Comparison of ENCODE assay signal across 14 cellular contexts in genomic region chr12:63353559-63353958, GRCh38.
DNase-seq lines count a peak whose midpoint lies in the region; ATAC-seq, FAIRE-seq and TF ChIP-seq lines count a peak whose summit lies in the region.
"Had no signal": no experiment of that assay in that cellular context is flagged by ENCODE, and none has a peak within 500 bp of the region (broad histone marks: within the 10 kb centered on the region; RNA-seq: fewer than 3 reads in every experiment).

No MANE protein-coding gene starts in this region.

- H2AFZ ChIP-seq in endothelial cell of umbilical vein (ENCODE audit: low read depth, low read length) (no peak overlapping the region), smooth muscle cell (ENCODE audit: low read depth) (no peak overlapping the region)

- H3K27me3 ChIP-seq in endothelial cell of umbilical vein (ENCODE audit: control insufficient read depth in 2 of 2, insufficient read depth in 2 of 2, low read length in 2 of 2) (peaks cover 0 to 2% of the 10 kb centered on the region in 2 experiments), smooth muscle cell (ENCODE audit: low read depth) (no peaks in the 10 kb centered on the region)
- H3K27me3 ChIP-seq: transverse colon had no signal

- H3K9ac ChIP-seq in endothelial cell of umbilical vein (replicated peaks; ENCODE audit: extremely low read depth, insufficient read depth, low read length), result no peak overlapping the region
- H3K9ac ChIP-seq in smooth muscle cell (ENCODE audit: low read depth), result no peak overlapping the region

- TF ChIP-seq CTCF in endothelial cell of umbilical vein (IDR thresholded peaks at IDR 0.05; ENCODE audit: extremely low read depth in 1 of 2, insufficient read depth in 1 of 2, low read depth in 1 of 2, low read length in 2 of 2) (peak in 1 of 2 donors; percentile 13), smooth muscle cell (IDR thresholded peaks at IDR 0.05; ENCODE audit: borderline replicate concordance, insufficient read depth, poor library complexity, severe bottlenecking) (peak; percentile 4)

- no peak overlapping the region for H3K27ac ChIP-seq in endothelial cell of umbilical vein (ENCODE audit: insufficient read depth, low read depth, low read length)
- no peak overlapping the region for H3K27ac ChIP-seq in smooth muscle cell (ENCODE audit: low read depth)
- H3K27ac ChIP-seq: coronary artery, transverse colon had no signal

- H3K27ac Mint-ChIP-seq in T-cell, result no peak overlapping the region
- H3K27ac Mint-ChIP-seq: natural killer cell treated with Interleukin-12 subunit alpha and Interleukin-12 subunit beta and Interleukin-15 and Interleukin-18, amount 100 ng/mL, for 72 hours had no signal

- BruUV-seq in endothelial cell of umbilical vein (replicated peaks; lab: Mats Ljungman, UMichigan), result no TSS peak

- no peaks in the 10 kb centered on the region for H3F3A ChIP-seq in smooth muscle cell (ENCODE audit: low read depth)

- no peaks in the 10 kb centered on the region for H3K4me1 Mint-ChIP-seq in T-cell

- no peak for TF ChIP-seq POLR2A in endothelial cell of umbilical vein (IDR thresholded peaks at IDR 0.05; ENCODE audit: low read depth, low read length)

- DNase-seq in NCI-H2081 (lab: John Stamatoyannopoulos, UW) (peak; percentile 2 to 30), NCI-H2081 treated with DMSO at 0.1 percent for 48 hours (lab: John Stamatoyannopoulos, UW) (no peak), NCI-H69 (lab: John Stamatoyannopoulos, UW) (peak; percentile 79), endothelial cell of umbilical vein (ENCODE audit: low read depth, low spot score) (peak; percentile 70), smooth muscle cell (lab: John Stamatoyannopoulos, UW; ENCODE audit: unreplicated experiment) (no peak), cerebellar cortex (ENCODE audit: low spot score) (no peak), H4 (ENCODE audit: low spot score) (no peak), T-cell (no peak)
- DNase-seq: activated naive CD4-positive, alpha-beta T cell treated with anti-CD3 and anti-CD28 coated beads, Interleukin-2, amount 50 U/mL, for 16 hours; transverse colon had no signal

- H3K79me2 ChIP-seq in endothelial cell of umbilical vein (ENCODE audit: control insufficient read depth, insufficient read depth, low read length), result no peaks in the 10 kb centered on the region
- H3K79me2 ChIP-seq in smooth muscle cell (ENCODE audit: low read depth), result no peaks in the 10 kb centered on the region

- 94% methylated on average over 1 of the region's 1 CpG for WGBS in smooth muscle cell (ENCODE audit: low lambda C conversion rate)

- dilution Hi-C loops in endothelial cell of umbilical vein (cut with MboI; ENCODE audit: extremely low pct_ligation_motif_present, low sequenced_read_pairs), result no loop called here

- no peaks in the 10 kb centered on the region for H4K20me1 ChIP-seq in endothelial cell of umbilical vein (replicated peaks; ENCODE audit: control insufficient read depth, extremely low read depth, insufficient read depth, low read length)
- no peaks in the 10 kb centered on the region for H4K20me1 ChIP-seq in smooth muscle cell (ENCODE audit: low read depth)

- no peak overlapping the region for H3K4me3 ChIP-seq in endothelial cell of umbilical vein (replicated peaks in 1 of 3; ENCODE audit: insufficient read depth in 1 of 3, low read depth in 1 of 3, low read length in 3 of 3)
- H3K4me3 ChIP-seq in smooth muscle cell, result no peak overlapping the region
- H3K4me3 ChIP-seq: coronary artery, transverse colon had no signal

- POLR2A ChIA-PET in endothelial cell of umbilical vein (lab: Charles Lee), result no interaction called here
- POLR2A ChIA-PET in T-cell (lab: Charles Lee), result interaction anchor here in 1 of 2 donors (0.8 kb wide), 1 partner anchor 18 kb away, joined by 7 read pairs; no protein-coding TSS in a partner anchor

- H3K9me3 ChIP-seq in endothelial cell of umbilical vein (replicated peaks; ENCODE audit: control insufficient read depth, insufficient read depth, low read length) (no peaks in the 10 kb centered on the region), smooth muscle cell (replicated peaks; ENCODE audit: low read depth) (no peaks in the 10 kb centered on the region)
- H3K9me3 ChIP-seq: transverse colon had no signal

- ATAC-seq in T-cell (replicated peaks in 1 of 4), result no peak
- ATAC-seq: HCT116; left lobe of liver; natural killer cell treated with Interleukin-12 subunit alpha and Interleukin-12 subunit beta and Interleukin-15 and Interleukin-18, amount 100 ng/mL, for 72 hours had no signal

- CTCF ChIA-PET in endothelial cell of umbilical vein (lab: Charles Lee) (interaction anchor here (0.6 to 1.9 kb wide), 6 partner anchors 24 to 202 kb away, joined by 3 to 14 read pairs (median 4); partner anchors contain the start of gene AVPR1A), T-cell (lab: Charles Lee) (interaction anchor here in 1 of 2 donors (0.6 kb wide), 1 partner anchor 517 kb away, joined by 5 read pairs; no protein-coding TSS in a partner anchor)

- no peaks in the 10 kb centered on the region for H3K9me1 ChIP-seq in endothelial cell of umbilical vein (replicated peaks; ENCODE audit: control insufficient read depth, extremely low read depth, insufficient read depth, low read length)

- no peaks in the 10 kb centered on the region for H3K36me3 Mint-ChIP-seq in T-cell
- H3K36me3 Mint-ChIP-seq: natural killer cell treated with Interleukin-12 subunit alpha and Interleukin-12 subunit beta and Interleukin-15 and Interleukin-18, amount 100 ng/mL, for 72 hours had no signal

- H3K4me1 ChIP-seq in endothelial cell of umbilical vein (ENCODE audit: control insufficient read depth, extremely low read depth, insufficient read depth, low read length) (no peaks in the 10 kb centered on the region), smooth muscle cell (ENCODE audit: low read depth) (no peaks in the 10 kb centered on the region)
- H3K4me1 ChIP-seq: transverse colon had no signal

- H3K4me3 Mint-ChIP-seq in T-cell, result no peak overlapping the region
- H3K4me3 Mint-ChIP-seq: natural killer cell treated with Interleukin-12 subunit alpha and Interleukin-12 subunit beta and Interleukin-15 and Interleukin-18, amount 100 ng/mL, for 72 hours had no signal

- FAIRE-seq in endothelial cell of umbilical vein (lab: Jason Lieb, UNC), result peak; percentile 8

- H3K4me2 ChIP-seq in endothelial cell of umbilical vein (ENCODE audit: insufficient read depth, low read length) (no peak overlapping the region), smooth muscle cell (no peak overlapping the region)

- H3K27me3 Mint-ChIP-seq in T-cell, result no peaks in the 10 kb centered on the region
- H3K27me3 Mint-ChIP-seq: natural killer cell treated with Interleukin-12 subunit alpha and Interleukin-12 subunit beta and Interleukin-15 and Interleukin-18, amount 100 ng/mL, for 72 hours had no signal

- intact Hi-C loops in endothelial cell of umbilical vein (cut with micrococcal nuclease), result no loop called here

- H3K36me3 ChIP-seq in endothelial cell of umbilical vein (ENCODE audit: control insufficient read depth in 2 of 2, extremely low read depth in 1 of 2, insufficient read depth in 2 of 2, low read length in 2 of 2), result no peaks in the 10 kb centered on the region
- H3K36me3 ChIP-seq in smooth muscle cell (ENCODE audit: low read depth), result no peaks in the 10 kb centered on the region
- H3K36me3 ChIP-seq: transverse colon had no signal

- peaks cover 0 to 3% (median 0%) of the 10 kb centered on the region in 3 donors for H3K9me3 Mint-ChIP-seq in T-cell

TF ChIP-seq in endothelial cell of umbilical vein, 7 proteins besides CTCF, POLR2A, EP300 and RAD21:
- no peak for TF ChIP-seq MYC (IDR thresholded peaks at IDR 0.05; ENCODE audit: low read depth, low read length)
- TF ChIP-seq FOS (IDR thresholded peaks at IDR 0.05; ENCODE audit: borderline replicate concordance, insufficient read depth, low read length), result peak; percentile 6

Comparison
In these comparisons a context has a peak if more than half of its experiments do, and no peak if none do; other contexts are left out.
1. DNase-seq: peak in NCI-H2081 (2 of 2), NCI-H69 (single experiment) and endothelial cell of umbilical vein (single experiment); none in NCI-H2081 treated with DMSO at 0.1 percent for 48 hours (single experiment), smooth muscle cell (single experiment), cerebellar cortex (single experiment), H4 (single experiment) and T-cell (0 of 34).